ENCODE assay signal across 26 cellular contexts in the genomic region with DNA sequence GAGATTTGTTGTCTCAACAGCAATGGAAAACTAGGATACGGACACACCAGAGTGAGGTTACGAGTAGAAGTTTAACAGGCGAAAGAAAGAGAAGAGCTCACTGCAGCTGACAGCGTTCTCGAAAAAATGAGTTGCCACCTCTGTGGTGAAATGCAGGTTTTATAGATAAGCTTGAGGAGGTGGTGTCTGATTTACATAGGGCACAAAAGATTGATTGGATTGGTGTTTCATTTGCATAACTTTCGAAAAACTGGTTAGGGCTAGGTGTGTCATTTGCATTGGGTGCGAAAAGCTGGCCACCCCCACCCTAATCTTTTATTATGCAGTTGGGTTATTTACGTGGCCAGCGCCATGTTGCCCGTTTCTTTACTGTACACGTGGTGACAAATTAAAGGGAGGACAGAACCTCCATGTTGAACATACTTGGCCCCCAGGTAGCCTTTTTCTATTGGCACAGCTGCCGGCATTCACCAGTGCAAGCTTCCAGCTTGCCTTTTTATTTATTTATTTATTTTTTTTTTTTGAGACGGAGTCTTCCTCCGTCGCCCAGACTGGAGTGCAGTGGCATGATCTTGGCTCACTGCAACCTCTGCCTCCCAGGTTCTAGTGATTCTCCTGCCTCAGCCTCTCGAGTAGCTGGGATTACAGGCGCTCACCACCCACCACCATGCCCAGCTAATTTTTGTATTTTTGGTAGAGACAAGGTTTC. TPM values are rescaled to one million over a fixed set of nuclear protein-coding genes. Genes with fewer than 3 reads are reported as not detected.
A peak's percentile ranks its signal among the peaks of the same experiment; 100 is the strongest.
DNase-seq lines count a peak whose midpoint lies in the region; ATAC-seq and TF ChIP-seq lines count a peak whose summit lies in the region.
"Had no signal": no experiment of that assay in that cellular context is flagged by ENCODE, and none has a peak within 500 bp of the region (broad histone marks: within the 10 kb centered on the region; RNA-seq: fewer than 3 reads in every experiment).

No MANE protein-coding gene starts in this region.

- H3K36me3 ChIP-seq in iPS-15b (ENCODE audit: control insufficient read depth, insufficient read depth, low read length): peaks cover 6% of the 10 kb centered on the region

- no peaks in the 10 kb centered on the region for H3K9me3 Mint-ChIP-seq in nephron progenitor cell
- H3K9me3 Mint-ChIP-seq in HFFc6: no peaks in the 10 kb centered on the region
- H3K9me3 Mint-ChIP-seq in stimulated activated effector memory CD8-positive, alpha-beta T cell treated with anti-CD3 and anti-CD28 coated beads, Interleukin-12 subunit alpha, Interleukin-12 subunit beta, amount 100 ng/mL, for 72 hours: no peaks in the 10 kb centered on the region
- H3K9me3 Mint-ChIP-seq: CD14-positive monocyte, naive B cell had no signal

- H3K36me3 Mint-ChIP-seq in nephron progenitor cell (ENCODE audit: low read depth) (peaks cover 31% of the 10 kb centered on the region), HFFc6 (ENCODE audit: low read depth) (peaks cover 20% of the 10 kb centered on the region)
- H3K36me3 Mint-ChIP-seq in stimulated activated effector memory CD8-positive, alpha-beta T cell treated with anti-CD3 and anti-CD28 coated beads, Interleukin-12 subunit alpha, Interleukin-12 subunit beta, amount 100 ng/mL, for 72 hours: peaks cover 10% of the 10 kb centered on the region

- no peak for ATAC-seq in stimulated activated effector memory CD8-positive, alpha-beta T cell treated with anti-CD3 and anti-CD28 coated beads, Interleukin-12 subunit alpha, Interleukin-12 subunit beta, amount 100 ng/mL, for 72 hours
- ATAC-seq in HG03432 (IDR thresholded peaks at IDR 0.05; ENCODE audit: unreplicated experiment): no peak
- ATAC-seq: esophagus mucosa, foreskin keratinocyte, right cardiac atrium had no signal

- H3K4me1 ChIP-seq in iPS-15b (ENCODE audit: control insufficient read depth, insufficient read depth, low read length): peaks cover 23% of the 10 kb centered on the region
- H3K4me1 ChIP-seq: foreskin keratinocyte had no signal

- H3K9me3 ChIP-seq in iPS-15b (ENCODE audit: control insufficient read depth, insufficient read depth, low read length): no peaks in the 10 kb centered on the region
- H3K9me3 ChIP-seq: SJSA1, spleen, thoracic aorta had no signal

- TF ChIP-seq CTCF in nephron progenitor cell (IDR thresholded peaks at IDR 0.05) (no peak), HFFc6 (IDR thresholded peaks at IDR 0.05) (no peak)

- H3K4me1 Mint-ChIP-seq in nephron progenitor cell (peaks cover 48% of the 10 kb centered on the region), HFFc6 (ENCODE audit: low read depth) (peaks cover 22% of the 10 kb centered on the region)
- H3K4me1 Mint-ChIP-seq in stimulated activated effector memory CD8-positive, alpha-beta T cell treated with anti-CD3 and anti-CD28 coated beads, Interleukin-12 subunit alpha, Interleukin-12 subunit beta, amount 100 ng/mL, for 72 hours: peaks cover 2% of the 10 kb centered on the region

- H3K4me3 ChIP-seq in iPS-15b (ENCODE audit: low read depth, low read length): peak overlapping the region; percentile 18
- H3K4me3 ChIP-seq: SJSA1, spleen, thoracic aorta had no signal

- no peaks in the 10 kb centered on the region for H3K27me3 Mint-ChIP-seq in nephron progenitor cell (ENCODE audit: low read depth, poor library complexity)
- no peaks in the 10 kb centered on the region; the same call in 1 of the 2 replicates for H3K27me3 Mint-ChIP-seq in HFFc6 (ENCODE audit: insufficient read depth)
- H3K27me3 Mint-ChIP-seq: naive B cell had no signal

- DNase-seq in ELF-1 (ENCODE audit: low read depth, low spot score) (peak; percentile 78), NCI-H526 treated with DMSO at 0.1 percent for 48 hours (lab: John Stamatoyannopoulos, UW) (peak; percentile 95), nephron progenitor cell (no peak), GOT3 (lab: John Stamatoyannopoulos, UW) (no peak), HFFc6 (no peak)
- no peak for DNase-seq in stimulated activated effector memory CD8-positive, alpha-beta T cell treated with anti-CD3 and anti-CD28 coated beads, Interleukin-12 subunit alpha, Interleukin-12 subunit beta, amount 100 ng/mL, for 72 hours (ENCODE audit: low spot score in 2 of 2)
- DNase-seq: activated CD4-positive, CD25-positive, alpha-beta regulatory T cell treated with anti-CD3 and anti-CD28 coated beads, Interleukin-2, amount 50 U/mL, for 72 hours; DMS 273 treated with DMSO at 0.1 percent for 48 hours; foreskin keratinocyte; GDM1; islet precursor cell; Kasumi-1; naive B cell; NCI-H1694 treated with DMSO at 0.1 percent for 48 hours; NCI-H748 treated with DMSO at 0.1 percent for 48 hours; right cardiac atrium; spleen; stimulated activated CD4-positive, alpha-beta T cell treated with anti-CD3 and anti-CD28 coated beads, Interleukin-4, amount 100 ng/mL, for 24 hours; stimulated activated naive CD4-positive, alpha-beta T cell treated with Interleukin-2 at 50 U/mL for 16 hours; T-helper 1 cell had no signal

- H3K4me3 Mint-ChIP-seq in nephron progenitor cell (no peak overlapping the region), HFFc6 (no peak overlapping the region)
- no peak overlapping the region for H3K4me3 Mint-ChIP-seq in stimulated activated effector memory CD8-positive, alpha-beta T cell treated with anti-CD3 and anti-CD28 coated beads, Interleukin-12 subunit alpha, Interleukin-12 subunit beta, amount 100 ng/mL, for 72 hours
- H3K4me3 Mint-ChIP-seq: CD14-positive monocyte, naive B cell had no signal

- peak overlapping the region; percentile 41 for H3K9ac ChIP-seq in iPS-15b (ENCODE audit: low read depth, low read length)

- H3K27ac Mint-ChIP-seq in nephron progenitor cell (peak overlapping the region; percentile 44), HFFc6 (no peak overlapping the region)
- no peak overlapping the region for H3K27ac Mint-ChIP-seq in stimulated activated effector memory CD8-positive, alpha-beta T cell treated with anti-CD3 and anti-CD28 coated beads, Interleukin-12 subunit alpha, Interleukin-12 subunit beta, amount 100 ng/mL, for 72 hours
- H3K27ac Mint-ChIP-seq: CD14-positive monocyte had no signal

- H3K27me3 ChIP-seq in iPS-15b (ENCODE audit: control insufficient read depth, insufficient read depth, low read length): no peaks in the 10 kb centered on the region
- H3K27me3 ChIP-seq: foreskin keratinocyte, SJSA1, spleen had no signal

RNA-seq across cellular contexts. Expression of a gene that starts 8.3 kb away (rescaled TPM):
- total RNA-seq in HFFc6 (2021; fragmentation: NEBNext Ultra II Directional; extraction: Animal tissue kit (Norgen Biotek cat#: 25700)): 10 to 100 TPM; 12.2 to 18.8 (median 18.2) TPM

RNA-seq across cellular contexts. Expression of a gene that starts 8.6 kb away (rescaled TPM):
- 10 to 100 TPM; 18.7 to 25.7 (median 21.8) TPM for total RNA-seq in HFFc6 (2021; fragmentation: NEBNext Ultra II Directional; extraction: Animal tissue kit (Norgen Biotek cat#: 25700))

RNA-seq across cellular contexts. Expression of a gene that starts 19.9 kb away (rescaled TPM):
- total RNA-seq in HFFc6 (2021; fragmentation: NEBNext Ultra II Directional; extraction: Animal tissue kit (Norgen Biotek cat#: 25700)): under 1 TPM in 5 of 6 experiments, not detected in 1; 0.09 to 0.14 (median 0.12) TPM
- total RNA-seq: SJSA1 had no signal

Comparison
In these comparisons a context has a peak if more than half of its experiments do, and no peak if none do; other contexts are left out.
1. DNase-seq: peak in ELF-1 (single experiment) and NCI-H526 treated with DMSO at 0.1 percent for 48 hours (single experiment); none in nephron progenitor cell (single experiment), GOT3 (single experiment), HFFc6 (single experiment) and stimulated activated effector memory CD8-positive, alpha-beta T cell treated with anti-CD3 and anti-CD28 coated beads, Interleukin-12 subunit alpha, Interleukin-12 subunit beta, amount 100 ng/mL, for 72 hours (0 of 2).